ENCODE assay signal across 10 cellular contexts in the genomic region with DNA sequence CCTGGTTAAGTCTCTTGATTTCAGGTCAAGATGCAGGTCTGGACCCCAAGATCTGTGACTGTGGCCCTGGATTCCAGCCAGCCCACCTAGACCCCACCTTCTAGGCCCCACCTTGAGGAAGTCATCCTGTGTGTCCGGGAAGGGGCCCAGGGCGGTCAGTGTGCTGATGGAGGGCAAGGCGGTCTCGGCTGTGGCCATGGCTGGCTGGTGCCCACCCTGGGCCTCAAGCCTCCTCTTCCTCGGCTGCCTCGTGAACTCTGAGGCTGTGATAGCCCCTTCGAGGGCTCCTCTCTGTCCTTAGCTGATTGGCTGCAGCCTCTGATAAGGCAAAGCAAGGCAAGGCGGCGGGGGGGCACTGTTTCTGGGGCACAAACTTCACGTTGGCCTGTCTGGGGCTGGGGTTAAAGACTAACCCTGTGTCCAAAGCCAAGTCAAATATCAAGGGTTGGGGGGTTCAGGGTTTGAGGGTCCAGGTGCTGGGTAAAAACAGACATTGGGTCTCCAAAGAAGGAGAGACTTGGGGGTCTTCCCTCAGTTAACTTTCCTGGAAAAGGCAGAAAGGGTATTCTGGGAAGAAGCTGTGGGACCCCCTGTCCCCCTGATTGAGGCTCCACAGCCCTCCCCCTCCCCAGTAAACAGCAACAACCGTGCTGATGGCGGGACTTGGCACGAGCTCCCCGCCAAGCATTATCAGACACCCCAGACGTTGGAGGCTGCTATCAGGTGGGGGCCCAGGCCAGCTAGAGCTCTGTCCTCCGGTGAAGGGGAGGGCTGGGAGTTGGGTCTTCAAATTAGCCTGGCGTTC. TPM values are rescaled to one million over a fixed set of nuclear protein-coding genes. Genes with fewer than 3 reads are reported as not detected.
DNase-seq lines count a peak whose midpoint lies in the region; ATAC-seq and TF ChIP-seq lines count a peak whose summit lies in the region.
"Had no signal": no experiment of that assay in that cellular context is flagged by ENCODE, and none has a peak within 500 bp of the region (broad histone marks: within the 10 kb centered on the region; RNA-seq: fewer than 3 reads in every experiment).

TSS of gene KLF1 (minus strand) at position 259 of the 805 bp plus-strand sequence. CDS start at position 198, 61 bp downstream.

- no peak for TF ChIP-seq POLR2A in vagina (IDR thresholded peaks at IDR 0.05)

- ATAC-seq in stimulated activated naive B cell treated with anti-CD40 and anti-IgM and Interleukin-4, amounts not matched to agents 10 μg/mL and 1 μg/mL and 100 μg/mL, for 72 hours (replicated peaks), result no peak

- no peak within 1 kb of the TSS for H3K27ac Mint-ChIP-seq in activated T-cell treated with anti-CD3 and anti-CD28 coated beads, Interleukin-2, amount 50 U/mL, for 24 hours
- no peak within 1 kb of the TSS for H3K27ac Mint-ChIP-seq in activated CD4-positive, alpha-beta memory T cell treated with anti-CD3 and anti-CD28 coated beads, Interleukin-2, amount 10 ng/mL, durations not matched to agents 7 days and 5 days
- H3K27ac Mint-ChIP-seq in stimulated activated naive B cell treated with anti-CD40 and anti-IgM and Interleukin-4, amounts not matched to agents 10 μg/mL and 1 μg/mL and 100 μg/mL, for 72 hours, result peak within 1 kb of the TSS; percentile 62

- no peak within 1 kb of the TSS for H3K27ac ChIP-seq in vagina

- no peak within 1 kb of the TSS for H3K9ac ChIP-seq in iPS-15b (ENCODE audit: low read depth, low read length)

- intact Hi-C loops in vagina (cut with DNase I), result no loop called here

- POLR2A ChIA-PET in activated CD4-positive, alpha-beta memory T cell treated with anti-CD3 and anti-CD28 coated beads, Interleukin-2, amount 10 ng/mL, durations not matched to agents 7 days and 5 days (lab: Charles Lee), result interaction anchor here (1.0 kb wide), 2 partner anchors 46 kb away, joined by 3 read pairs; partner anchors contain the start of gene FARSA

- no peaks in the 10 kb centered on the region for H3K27me3 Mint-ChIP-seq in activated T-cell treated with anti-CD3 and anti-CD28 coated beads, Interleukin-2, amount 50 U/mL, for 24 hours
- H3K27me3 Mint-ChIP-seq in activated CD4-positive, alpha-beta memory T cell treated with anti-CD3 and anti-CD28 coated beads, Interleukin-2, amount 10 ng/mL, durations not matched to agents 7 days and 5 days, result no peaks in the 10 kb centered on the region
- H3K27me3 Mint-ChIP-seq in stimulated activated naive B cell treated with anti-CD40 and anti-IgM and Interleukin-4, amounts not matched to agents 10 μg/mL and 1 μg/mL and 100 μg/mL, for 72 hours, result no peaks in the 10 kb centered on the region

- H3K36me3 ChIP-seq in iPS-15b (ENCODE audit: control insufficient read depth, insufficient read depth, low read length), result no peaks in the 10 kb centered on the region
- H3K36me3 ChIP-seq in vagina, result no peaks in the 10 kb centered on the region

- H3K4me1 ChIP-seq in iPS-15b (ENCODE audit: control insufficient read depth, insufficient read depth, low read length) (peaks cover 6% of the 10 kb centered on the region), vagina (peaks cover 25% of the 10 kb centered on the region)

- H3K9me3 Mint-ChIP-seq in activated T-cell treated with anti-CD3 and anti-CD28 coated beads, Interleukin-2, amount 50 U/mL, for 24 hours, result peaks cover 2% of the 10 kb centered on the region
- H3K9me3 Mint-ChIP-seq in activated CD4-positive, alpha-beta memory T cell treated with anti-CD3 and anti-CD28 coated beads, Interleukin-2, amount 10 ng/mL, durations not matched to agents 7 days and 5 days, result peaks cover 9% of the 10 kb centered on the region
- no peaks in the 10 kb centered on the region for H3K9me3 Mint-ChIP-seq in stimulated activated naive B cell treated with anti-CD40 and anti-IgM and Interleukin-4, amounts not matched to agents 10 μg/mL and 1 μg/mL and 100 μg/mL, for 72 hours

- CTCF ChIA-PET in activated CD4-positive, alpha-beta memory T cell treated with anti-CD3 and anti-CD28 coated beads, Interleukin-2, amount 10 ng/mL, durations not matched to agents 7 days and 5 days (lab: Charles Lee), result interaction anchor here (1.0 to 4.4 kb wide), 2 partner anchors 46 to 78 kb away, joined by 3 to 56 read pairs; no protein-coding TSS in a partner anchor

- peak within 1 kb of the TSS; percentile 52 for H3K4me3 Mint-ChIP-seq in activated T-cell treated with anti-CD3 and anti-CD28 coated beads, Interleukin-2, amount 50 U/mL, for 24 hours
- H3K4me3 Mint-ChIP-seq in activated CD4-positive, alpha-beta memory T cell treated with anti-CD3 and anti-CD28 coated beads, Interleukin-2, amount 10 ng/mL, durations not matched to agents 7 days and 5 days, result peak within 1 kb of the TSS; percentile 39
- peak within 1 kb of the TSS; percentile 61 to 74 for H3K4me3 Mint-ChIP-seq in stimulated activated naive B cell treated with anti-CD40 and anti-IgM and Interleukin-4, amounts not matched to agents 10 μg/mL and 1 μg/mL and 100 μg/mL, for 72 hours

- H3K9me3 ChIP-seq in iPS-15b (ENCODE audit: control insufficient read depth, insufficient read depth, low read length) (no peaks in the 10 kb centered on the region), vagina (peaks cover 8% of the 10 kb centered on the region)

- H3K4me3 ChIP-seq in iPS-15b (ENCODE audit: low read depth, low read length), result peak within 1 kb of the TSS; percentile 74
- peak within 1 kb of the TSS in 1 of 2 donors; percentile 29 for H3K4me3 ChIP-seq in vagina

- no peak for DNase-seq in activated T-cell treated with anti-CD3 and anti-CD28 coated beads, Interleukin-2, amount 50 U/mL, for 24 hours
- DNase-seq in activated T-cell treated with anti-CD3 and anti-CD28 coated beads for 4 hours (no peak), germinal center (ENCODE audit: low spot score) (no peak), vagina (ENCODE audit: extremely low spot score in 2 of 2) (no peak), NCI-H2107 (lab: John Stamatoyannopoulos, UW) (no peak)
- no peak for DNase-seq in activated CD4-positive, alpha-beta memory T cell treated with anti-CD3 and anti-CD28 coated beads, Interleukin-2, amount 10 ng/mL, durations not matched to agents 7 days and 5 days
- DNase-seq in stimulated activated naive B cell treated with anti-CD40 and anti-IgM and Interleukin-4, amounts not matched to agents 10 μg/mL and 1 μg/mL and 100 μg/mL, for 72 hours, result no peak
- DNase-seq: activated CD8-positive, alpha-beta memory T cell treated with anti-CD3 and anti-CD28 coated beads for 24 hours; retina had no signal

- H3K27me3 ChIP-seq in iPS-15b (ENCODE audit: control insufficient read depth, insufficient read depth, low read length), result peaks cover 33% of the 10 kb centered on the region
- no peaks in the 10 kb centered on the region for H3K27me3 ChIP-seq in vagina

- H3K4me1 Mint-ChIP-seq in activated T-cell treated with anti-CD3 and anti-CD28 coated beads, Interleukin-2, amount 50 U/mL, for 24 hours (ENCODE audit: low read depth), result peaks cover 36% of the 10 kb centered on the region
- peaks cover 49% of the 10 kb centered on the region for H3K4me1 Mint-ChIP-seq in activated CD4-positive, alpha-beta memory T cell treated with anti-CD3 and anti-CD28 coated beads, Interleukin-2, amount 10 ng/mL, durations not matched to agents 7 days and 5 days
- peaks cover 26 to 35% of the 10 kb centered on the region in 2 donors for H3K4me1 Mint-ChIP-seq in stimulated activated naive B cell treated with anti-CD40 and anti-IgM and Interleukin-4, amounts not matched to agents 10 μg/mL and 1 μg/mL and 100 μg/mL, for 72 hours

- no peak for TF ChIP-seq CTCF in vagina (IDR thresholded peaks at IDR 0.05)

- H3K36me3 Mint-ChIP-seq in activated T-cell treated with anti-CD3 and anti-CD28 coated beads, Interleukin-2, amount 50 U/mL, for 24 hours (ENCODE audit: low read depth), result peaks cover 11% of the 10 kb centered on the region
- H3K36me3 Mint-ChIP-seq in activated CD4-positive, alpha-beta memory T cell treated with anti-CD3 and anti-CD28 coated beads, Interleukin-2, amount 10 ng/mL, durations not matched to agents 7 days and 5 days (ENCODE audit: low read depth), result peaks cover 5% of the 10 kb centered on the region
- H3K36me3 Mint-ChIP-seq in stimulated activated naive B cell treated with anti-CD40 and anti-IgM and Interleukin-4, amounts not matched to agents 10 μg/mL and 1 μg/mL and 100 μg/mL, for 72 hours, result peaks cover 3 to 12% of the 10 kb centered on the region in 2 donors

RNA-seq across cellular contexts. Expression of gene KLF1, which starts in this region (rescaled TPM):
- total RNA-seq in activated CD4-positive, alpha-beta memory T cell treated with anti-CD3 and anti-CD28 coated beads, Interleukin-2, amount 10 ng/mL, durations not matched to agents 7 days and 5 days, result under 1 TPM; 0.13 to 0.20 TPM
- total RNA-seq in vagina, result not detected
